Comparison of ENCODE assay signal across 24 cellular contexts in genomic region chr1:2095981-2096736, GRCh38. TPM values are rescaled to one million over a fixed set of nuclear protein-coding genes. Genes with fewer than 3 reads are reported as not detected.
DNase-seq lines count a peak whose midpoint lies in the region; ATAC-seq, FAIRE-seq and TF ChIP-seq lines count a peak whose summit lies in the region.
"Had no signal": no experiment of that assay in that cellular context is flagged by ENCODE, and none has a peak within 500 bp of the region (broad histone marks: within the 10 kb centered on the region; RNA-seq: fewer than 3 reads in every experiment).

No MANE protein-coding gene starts in this region.

- no peak overlapping the region for H3K4ac ChIP-seq in H9 (ENCODE audit: low read depth, low read length)

- no peak overlapping the region for H2BK15ac ChIP-seq in H9 (ENCODE audit: low read depth, low read length)

- H2AK5ac ChIP-seq in H9 (ENCODE audit: insufficient read length, low read length) = no peak overlapping the region

- H3K4me1 Mint-ChIP-seq in H9 = peaks cover 9 to 16% of the 10 kb centered on the region in 2 experiments

- H4K8ac ChIP-seq in H9 (replicated peaks; ENCODE audit: insufficient read length, low read depth, low read length) = no peak overlapping the region

- no peak overlapping the region for H3T11ph ChIP-seq in H9 (ENCODE audit: low read length)

- no peak for ATAC-seq in K562
- ATAC-seq in upper lobe of left lung (ENCODE audit: low FRiP score in 2 of 2) = no peak
- ATAC-seq in HG02885 (IDR thresholded peaks at IDR 0.05; ENCODE audit: poor library complexity, unreplicated experiment) = no peak
- ATAC-seq: A549, HCT116 had no signal

- no peak overlapping the region for H2BK20ac ChIP-seq in H9 (ENCODE audit: low read depth, low read length, poor library complexity, severe bottlenecking)

- H3K9me1 ChIP-seq in K562 (ENCODE audit: control insufficient read depth, insufficient read depth, low read length) = no peaks in the 10 kb centered on the region

- no peak overlapping the region for H4K91ac ChIP-seq in H9 (ENCODE audit: insufficient read length, low read depth, low read length)

- no peak overlapping the region for H2BK5ac ChIP-seq in H9 (ENCODE audit: insufficient read length, low read length)

- intact Hi-C loops in K562 (cut with micrococcal nuclease) (no loop called here), kidney (cut with DNase I) (no loop called here)

- no peak overlapping the region for H2BK120ac ChIP-seq in H9 (ENCODE audit: low read depth, low read length, poor library complexity, severe bottlenecking)

- FAIRE-seq in K562 (lab: Jason Lieb, UNC) = no peak
- no peak for FAIRE-seq in kidney (lab: Jason Lieb, UNC)
- FAIRE-seq: A549, GM12891, GM18507, H1 had no signal

- POLR2A ChIA-PET in K562 (lab: Yijun Ruan, JAX) = interaction anchor here (0.9 to 1.5 kb wide), 2 partner anchors 12 to 18 kb away, joined by 3 to 5 read pairs; no protein-coding TSS in a partner anchor

- H3K14ac ChIP-seq in H9 (ENCODE audit: insufficient read depth, low read length) = no peak overlapping the region; the same call in 1 of the 2 replicates

- H3K4me2 ChIP-seq in H9 (ENCODE audit: insufficient read depth, insufficient read length, low read length) (no peak overlapping the region), K562 (ENCODE audit: insufficient read depth, low read length) (no peak overlapping the region), osteoblast (ENCODE audit: insufficient read depth, low read length) (no peak overlapping the region)
- H3K4me2 ChIP-seq: A549 had no signal

- H2AFZ ChIP-seq in H9 (ENCODE audit: low read length) (no peak overlapping the region), K562 (ENCODE audit: low read depth, low read length) (no peak overlapping the region), osteoblast (ENCODE audit: low read length) (no peak overlapping the region)

- H3K23me2 ChIP-seq in H9 (ENCODE audit: insufficient read length, low read depth, low read length, poor library complexity, severe bottlenecking) = no peaks in the 10 kb centered on the region

- H2BK12ac ChIP-seq in H9 (ENCODE audit: insufficient read length, low read depth, low read length) = no peak overlapping the region

- CTCF ChIA-PET in K562 (lab: Yijun Ruan, JAX; ENCODE audit: low intra/inter-chr PET ratio) = no interaction called here

- peaks cover 3 to 6% of the 10 kb centered on the region in 2 experiments; a peak in 4 of 5 replicates for H3K9me3 Mint-ChIP-seq in H9

- H3K56ac ChIP-seq in H9 (ENCODE audit: insufficient read length, low read depth, low read length) = no peak overlapping the region

- H3K27ac Mint-ChIP-seq in H9 = peak overlapping the region in 2 of 3 experiments; percentile 55 to 66; a peak in 3 of 7 replicates
- H3K27ac Mint-ChIP-seq: CD4-positive, alpha-beta memory T cell had no signal

- H3K27me3 ChIP-seq in H9 (ENCODE audit: insufficient read depth, low read length) = no peaks in the 10 kb centered on the region
- H3K27me3 ChIP-seq in K562 (ENCODE audit: control insufficient read depth in 2 of 2, insufficient read depth in 2 of 2, low read length in 2 of 2) = peaks cover 32 to 80% of the 10 kb centered on the region in 2 experiments
- no peaks in the 10 kb centered on the region for H3K27me3 ChIP-seq in upper lobe of left lung
- peaks cover 3% of the 10 kb centered on the region for H3K27me3 ChIP-seq in osteoblast (ENCODE audit: insufficient read depth, low read length)
- H3K27me3 ChIP-seq: BE2C had no signal

- H3K4me1 ChIP-seq in H9 (ENCODE audit: insufficient read depth, low read length) (no peaks in the 10 kb centered on the region), K562 (replicated peaks in 1 of 2; ENCODE audit: control insufficient read depth in 2 of 2, insufficient read depth in 2 of 2, low read length in 2 of 2) (peaks cover 0 to 33% of the 10 kb centered on the region in 2 experiments; a peak in 1 of 5 replicates), kidney (ENCODE audit: control insufficient read depth in 1 of 2, insufficient read depth in 1 of 2, low read depth in 1 of 2, low read length in 2 of 2) (peaks cover 0 to 15% of the 10 kb centered on the region in 2 donors), upper lobe of left lung (no peaks in the 10 kb centered on the region), osteoblast (ENCODE audit: insufficient read depth, low read length) (peaks cover 10% of the 10 kb centered on the region)
- H3K4me1 ChIP-seq: A549, BE2C had no signal

- no peaks in the 10 kb centered on the region for H3K79me1 ChIP-seq in H9 (ENCODE audit: insufficient read depth, low read depth, low read length, poor library complexity, severe bottlenecking)

- no CpG with 5 or more reads among the region's 34 CpGs for WGBS in H9 (ENCODE audit: extremely low coverage, insufficient read length, low lambda C conversion rate)
- 17% methylated on average over 32 of the region's 34 CpGs for WGBS in K562 (ENCODE audit: insufficient coverage, low coverage, missing lambda C conversion rate)
- 92 to 94% methylated on average over 6 to 31 of the region's 34 CpGs for WGBS in upper lobe of left lung, 2 donors

- H3K36me3 ChIP-seq in K562 (ENCODE audit: control insufficient read depth, insufficient read depth, low read length) = no peaks in the 10 kb centered on the region
- H3K36me3 ChIP-seq in kidney (ENCODE audit: control insufficient read depth in 1 of 2, insufficient read depth in 2 of 2, low read length in 2 of 2) = no peaks in the 10 kb centered on the region
- H3K36me3 ChIP-seq in upper lobe of left lung = peaks cover 0 to 2% (median 0%) of the 10 kb centered on the region in 4 donors
- no peaks in the 10 kb centered on the region for H3K36me3 ChIP-seq in osteoblast (ENCODE audit: insufficient read depth, low read length)
- H3K36me3 ChIP-seq: BE2C had no signal

- TF ChIP-seq POLR2A in K562 (conservative IDR thresholded peaks at IDR 0.05) (no peak), upper lobe of left lung (IDR thresholded peaks at IDR 0.05) (no peak)

- H3K9me3 ChIP-seq in H9 (ENCODE audit: control insufficient read depth, low read depth, low read length) (no peaks in the 10 kb centered on the region), K562 (replicated peaks; ENCODE audit: control insufficient read depth, insufficient read depth, low read depth, low read length) (no peaks in the 10 kb centered on the region; the same call in 1 of the 2 replicates), kidney (ENCODE audit: control insufficient read depth in 1 of 2, low read length in 2 of 2) (no peaks in the 10 kb centered on the region), upper lobe of left lung (peaks cover 0 to 6% (median 0%) of the 10 kb centered on the region in 4 donors), osteoblast (ENCODE audit: low read depth, low read length) (no peaks in the 10 kb centered on the region)
- H3K9me3 ChIP-seq: BE2C had no signal

- no peak for TF ChIP-seq EP300 in K562 (IDR thresholded peaks at IDR 0.05; ENCODE audit: low read length)
- TF ChIP-seq EP300 in upper lobe of left lung (IDR thresholded peaks at IDR 0.05) = no peak

- no peak for TF ChIP-seq RAD21 in K562 (CRISPR knock-in tag; conservative IDR thresholded peaks at IDR 0.05 in 1 of 2, IDR thresholded peaks at IDR 0.05 in 1 of 2)

- no peak overlapping the region for H4K5ac ChIP-seq in H9 (ENCODE audit: insufficient read length, low read depth, low read length)

- H3K4me3 Mint-ChIP-seq in H9 = no peak overlapping the region
- H3K4me3 Mint-ChIP-seq: CD4-positive, alpha-beta memory T cell had no signal

- H3K27me3 Mint-ChIP-seq in H9 (ENCODE audit: low read depth) = no peaks in the 10 kb centered on the region
- H3K27me3 Mint-ChIP-seq: CD4-positive, alpha-beta memory T cell had no signal

- no peaks in the 10 kb centered on the region for H4K20me1 ChIP-seq in H9 (ENCODE audit: control insufficient read depth, insufficient read depth, insufficient read length)
- peaks cover 4% of the 10 kb centered on the region; the same call in 1 of the 2 replicates for H4K20me1 ChIP-seq in K562 (replicated peaks; ENCODE audit: control insufficient read depth, insufficient read depth, low read length)
- no peaks in the 10 kb centered on the region for H4K20me1 ChIP-seq in osteoblast (ENCODE audit: insufficient read depth, low read length)

- H3K23ac ChIP-seq in H9 (ENCODE audit: insufficient read length, low read depth, low read length) = no peak overlapping the region

- peaks cover 10 to 15% (median 14%) of the 10 kb centered on the region in 3 experiments for H3K36me3 Mint-ChIP-seq in H9 (ENCODE audit: insufficient read depth in 1 of 3, low read depth in 3 of 3)

- H3K79me2 ChIP-seq in H9 (ENCODE audit: insufficient read depth, low read length) (no peaks in the 10 kb centered on the region), K562 (ENCODE audit: control insufficient read depth, insufficient read depth, low read length) (no peaks in the 10 kb centered on the region), osteoblast (ENCODE audit: insufficient read depth, low read length) (no peaks in the 10 kb centered on the region)

- H3K4me3 ChIP-seq in K562 = no peak overlapping the region
- H3K4me3 ChIP-seq in kidney (ENCODE audit: low read length in 2 of 2) = no peak overlapping the region
- no peak overlapping the region for H3K4me3 ChIP-seq in upper lobe of left lung
- H3K4me3 ChIP-seq in osteoblast (ENCODE audit: insufficient read depth, low read length) = no peak overlapping the region
- H3K4me3 ChIP-seq: A549 had no signal

- TF ChIP-seq CTCF in H9 (conservative IDR thresholded peaks at IDR 0.05) = no peak
- no peak for TF ChIP-seq CTCF in K562 (IDR thresholded peaks at IDR 0.05 in 2 of 3, conservative IDR thresholded peaks at IDR 0.05 in 1 of 3; ENCODE audit: insufficient read depth in 2 of 3, low read depth in 1 of 3, low read length in 3 of 3)
- no peak for TF ChIP-seq CTCF in kidney (IDR thresholded peaks at IDR 0.05; ENCODE audit: borderline replicate concordance, extremely low read depth, insufficient read depth)
- no peak for TF ChIP-seq CTCF in upper lobe of left lung (IDR thresholded peaks at IDR 0.05)
- TF ChIP-seq CTCF in osteoblast (IDR thresholded peaks at IDR 0.05; ENCODE audit: extremely low read depth, low read depth, low read length) = no peak

- no peak overlapping the region for H3K18ac ChIP-seq in H9 (ENCODE audit: insufficient read length, low read depth, low read length)

- no TSS peak for BruUV-seq in K562 (replicated peaks; lab: Mats Ljungman, UMichigan)

- no peak overlapping the region for H3K9ac ChIP-seq in H9 (ENCODE audit: extremely low read depth, insufficient read length, low read length)
- H3K9ac ChIP-seq in K562 (ENCODE audit: insufficient read depth in 1 of 2, low read depth in 2 of 2, low read length in 2 of 2) = no peak overlapping the region
- no peak overlapping the region for H3K9ac ChIP-seq in kidney (ENCODE audit: low read length in 2 of 2)

- H3K27ac ChIP-seq in H9 (ENCODE audit: insufficient read length, low read depth, low read length) = no peak overlapping the region
- no peak overlapping the region for H3K27ac ChIP-seq in K562 (ENCODE audit: extremely low read depth, low read depth, low read length)
- H3K27ac ChIP-seq in kidney (ENCODE audit: low read depth in 2 of 2, low read length in 2 of 2) = no peak overlapping the region
- H3K27ac ChIP-seq in upper lobe of left lung = peak overlapping the region in 3 of 4 donors; percentile 0 to 76 (median 49)
- H3K27ac ChIP-seq in osteoblast (ENCODE audit: low read depth, low read length) = no peak overlapping the region
- H3K27ac ChIP-seq: A549 had no signal

- in situ Hi-C loops in K562 (cut with MboI) = no loop called here

- DNase-seq in H9 (no peak), K562 (ENCODE audit: extremely low read depth in 1 of 4, low spot score in 3 of 4) (no peak), kidney (peak; percentile 54), upper lobe of left lung (peak in 1 of 2 donors; percentile 78), osteoblast (ENCODE audit: insufficient read length, low spot score, missing footprints) (no peak)
- no peak for DNase-seq in effector CD4-positive, alpha-beta T cell
- DNase-seq: 8988T; ACHN; AML-193; BE2C; C1 segment of cervical spinal cord; Calu3; CD4-positive, alpha-beta memory T cell; COR-L47; DMS53; DMS79 treated with DMSO at 0.1 percent for 48 hours; GF-D8; H7 had no signal

RNA-seq across cellular contexts. Expression of gene PRKCZ, which starts 45.9 kb away (rescaled TPM):
- total RNA-seq in H9 (2021) (42.0 and 48.4 TPM in 2 replicates), K562 (2014; rRNA removed) (1.6 and 2.3 TPM in 2 replicates), K562 (2014; rRNA removed; fragmentation: Illumina TruSeq; extraction: Trizol) (0.45 and 0.84 TPM in 2 replicates), K562 (2015; rRNA removed; fragmentation: Illumina TruSeq; extraction: Trizol) (0.69 and 0.83 TPM in 2 replicates), K562 (2021) (3.1 and 3.5 TPM in 2 replicates), kidney (24.7 TPM), upper lobe of left lung (100 to 1,000 TPM; 107 to 169 (median 138) TPM), osteoblast (0.29 and 0.72 TPM in 2 replicates)
- total RNA-seq in K562 (2011; cell fraction: chromatin; rRNA removed; ENCODE audit: low replicate concordance) = 5.9 and 8.3 TPM in 2 replicates
- 4.3 and 5.5 TPM in 2 replicates for total RNA-seq in K562 (2011; cell fraction: nucleolus; rRNA removed)
- 4.7 and 5.4 TPM in 2 replicates for total RNA-seq in K562 (2011; cell fraction: nucleoplasm; rRNA removed)
- polyA plus RNA-seq in K562 (2011; rRNA removed) (1.7 and 1.9 TPM in 2 replicates), K562 (2014; fragmentation: Illumina TruSeq; extraction: Trizol) (1.3 TPM in 2 replicates), K562 (2014; fragmentation: Nextera tagmentation; extraction: Ambion mirVana) (under 1 TPM; 0.07 to 0.25 TPM), K562 (2014; rRNA removed) (2.3 and 2.9 TPM in 2 replicates), kidney (ENCODE audit: insufficient read depth, low read depth, low replicate concordance) (42.4 TPM)
- polyA plus RNA-seq in K562 (2011; cell fraction: cytosol; rRNA removed) = 0.87 and 2.2 TPM in 2 replicates
- polyA plus RNA-seq in K562 (2011; cell fraction: nucleus; rRNA removed) = 5.3 and 9.5 TPM in 2 replicates
- polyA plus RNA-seq in K562 (2012) = 1.2 and 4.5 TPM in 2 replicates
- polyA minus RNA-seq in K562 (2011; rRNA and poly(A)+ RNA removed) = 0.60 and 1.4 TPM in 2 replicates
- polyA minus RNA-seq in K562 (2011; cell fraction: cytosol; rRNA and poly(A)+ RNA removed) = 1.5 and 1.8 TPM in 2 replicates
- polyA minus RNA-seq in K562 (2011; cell fraction: nucleus; rRNA and poly(A)+ RNA removed) = 0.81 and 1.7 TPM in 2 replicates

Comparison
In these comparisons a context has a peak if more than half of its experiments do, and no peak if none do; other contexts are left out.
1. H3K27ac ChIP-seq: peak in upper lobe of left lung (3 of 4); none in H9 (single experiment), K562 (single experiment), kidney (0 of 2) and osteoblast (single experiment).